ENCODE assay signal across 18 cellular contexts in genomic region chr6:163573503-163574179, GRCh38.
DNase-seq lines count a peak whose midpoint lies in the region; ATAC-seq, FAIRE-seq and TF ChIP-seq lines count a peak whose summit lies in the region.
"Had no signal": no experiment of that assay in that cellular context is flagged by ENCODE, and none has a peak within 500 bp of the region (broad histone marks: within the 10 kb centered on the region; RNA-seq: fewer than 3 reads in every experiment).

No MANE protein-coding gene starts in this region.

- intact Hi-C loops in pancreas (cut with DNase I): no loop called here

- peaks cover 54% of the 10 kb centered on the region for H3K4me1 ChIP-seq in HUES48 (ENCODE audit: control insufficient read depth, insufficient read depth, low read length)
- H3K4me1 ChIP-seq in pancreas: peaks cover 0 to 10% (median 0%) of the 10 kb centered on the region in 3 donors

- TF ChIP-seq CTCF in pancreas (IDR thresholded peaks at IDR 0.05) (no peak), D721Med (IDR thresholded peaks at IDR 0.05; ENCODE audit: insufficient read depth, missing control alignments) (no peak)

- ATAC-seq in pancreas (no peak), GM18868 (IDR thresholded peaks at IDR 0.05; ENCODE audit: unreplicated experiment) (no peak)
- ATAC-seq: A549 had no signal

- H3K27me3 ChIP-seq in HUES48 (ENCODE audit: control insufficient read depth, insufficient read depth, low read length) (no peaks in the 10 kb centered on the region), pancreas (no peaks in the 10 kb centered on the region)
- H3K27me3 ChIP-seq: SJSA1 had no signal

- FAIRE-seq in A204.1 (lab: Jason Lieb, UNC): peak; percentile 87
- FAIRE-seq in colon (lab: Jason Lieb, UNC): peak; percentile 70
- peak; percentile 65 for FAIRE-seq in pancreas (lab: Jason Lieb, UNC)
- no peak for FAIRE-seq in D721Med (lab: Jason Lieb, UNC)
- FAIRE-seq: GM12892 had no signal

- no peak for DNase-seq in pancreas
- no peak for DNase-seq in D721Med (ENCODE audit: insufficient read length, low spot score)
- no peak for DNase-seq in activated CD4-positive, alpha-beta T cell treated with anti-CD3 and anti-CD28 coated beads for 1 hour
- DNase-seq in activated naive CD4-positive, alpha-beta T cell treated with Interleukin-2 at 50 U/mL for 16 hours: no peak
- DNase-seq: DMS79 treated with DMSO at 0.1 percent for 48 hours, GDM1, Karpas-422, NCI-H2029, NCI-H2171 treated with DMSO at 0.1 percent for 48 hours, NCI-H510A, RPMI8226 had no signal

- no peak overlapping the region for H3K9ac ChIP-seq in HUES48 (ENCODE audit: low read depth, low read length)

- peaks cover 13% of the 10 kb centered on the region for H3K36me3 ChIP-seq in HUES48 (ENCODE audit: control insufficient read depth, insufficient read depth, low read length)
- peaks cover 0 to 9% (median 0%) of the 10 kb centered on the region in 3 donors for H3K36me3 ChIP-seq in pancreas

- 65 to 73% methylated on average over 4 of the region's 4 CpGs for whole genome bisulfite sequencing in pancreas, 2 donors

- no peak overlapping the region for H3K4me3 ChIP-seq in HUES48 (ENCODE audit: low read depth, low read length)
- no peak overlapping the region for H3K4me3 ChIP-seq in pancreas
- H3K4me3 ChIP-seq: A549, SJSA1 had no signal

- H3K27ac ChIP-seq in HUES48 (ENCODE audit: low read depth, low read length) (peak overlapping the region; percentile 73), pancreas (no peak overlapping the region)

- no peaks in the 10 kb centered on the region for H3K9me3 ChIP-seq in HUES48 (ENCODE audit: control insufficient read depth, insufficient read depth, low read length)
- H3K9me3 ChIP-seq in pancreas: no peaks in the 10 kb centered on the region
- H3K9me3 ChIP-seq: A549, SJSA1 had no signal
